ENCODE assay signal across 8 cellular contexts in genomic region chr2:207711750-207712487, GRCh38. TPM values are rescaled to one million over a fixed set of nuclear protein-coding genes. Genes with fewer than 3 reads are reported as not detected.
DNase-seq lines count a peak whose midpoint lies in the region; ATAC-seq and TF ChIP-seq lines count a peak whose summit lies in the region.

No MANE protein-coding gene starts in this region.

- H3K9me3 ChIP-seq in neutrophil, result no peaks in the 10 kb centered on the region
- no peaks in the 10 kb centered on the region for H3K9me3 ChIP-seq in thymus (ENCODE audit: control insufficient read depth)

- H3K27me3 ChIP-seq in neutrophil (no peaks in the 10 kb centered on the region), thymus (ENCODE audit: control insufficient read depth, insufficient read depth) (no peaks in the 10 kb centered on the region)

- peak; percentile 67 for DNase-seq in NCI-H82 (lab: John Stamatoyannopoulos, UW)
- DNase-seq in NCI-H82 treated with DMSO at 0.1 percent for 48 hours (lab: John Stamatoyannopoulos, UW; ENCODE audit: unreplicated experiment), result no peak
- peak; percentile 63 for DNase-seq in NCI-H526 treated with DMSO at 0.1 percent for 48 hours (lab: John Stamatoyannopoulos, UW)
- DNase-seq in activated T-helper 1 cell treated with anti-CD3 and anti-CD28 coated beads, Interleukin-2, amount 50 U/mL, for 16 hours (ENCODE audit: low read depth in 1 of 2, low spot score in 1 of 2), result peak; percentile 21 to 27
- DNase-seq in fibroblast of villous mesenchyme (ENCODE audit: low read depth), result peak; percentile 51

- ATAC-seq in HG02885 (IDR thresholded peaks at IDR 0.05; ENCODE audit: poor library complexity, unreplicated experiment), result peak; percentile 23

- under 1% methylated on average over 67 of the region's 67 CpGs for WGBS in thymus

- H3K27ac ChIP-seq in neutrophil (peak overlapping the region; percentile 89), thymus (ENCODE audit: low read depth) (peak overlapping the region; percentile 86)

- H3K36me3 ChIP-seq in neutrophil (no peaks in the 10 kb centered on the region), thymus (ENCODE audit: control insufficient read depth, insufficient read depth) (no peaks in the 10 kb centered on the region)

- no peak for TF ChIP-seq CTCF in fibroblast of villous mesenchyme (IDR thresholded peaks at IDR 0.05; ENCODE audit: insufficient read depth, low read depth, low read length)
- TF ChIP-seq CTCF in neutrophil (IDR thresholded peaks at IDR 0.05), result no peak

- H3K4me3 ChIP-seq in fibroblast of villous mesenchyme (ENCODE audit: low read depth, low read length) (peak overlapping the region; percentile 87), neutrophil (ENCODE audit: low read depth in 1 of 2, low read length in 1 of 2) (peak overlapping the region; percentile 92 to 93), thymus (ENCODE audit: low read length) (peak overlapping the region; percentile 96)

- peaks cover 22 to 34% of the 10 kb centered on the region in 2 experiments for H3K4me1 ChIP-seq in neutrophil (ENCODE audit: control insufficient read depth in 1 of 2, insufficient read depth in 1 of 2, low read depth in 1 of 2, low read length in 1 of 2)
- H3K4me1 ChIP-seq in thymus (ENCODE audit: control insufficient read depth, insufficient read depth, low read length), result peaks cover 6% of the 10 kb centered on the region

RNA-seq across cellular contexts. Expression of gene CCNYL1, which starts 0.5 kb away (rescaled TPM):
- 7.7 and 10.4 TPM in 2 replicates for total RNA-seq in fibroblast of villous mesenchyme
- polyA plus RNA-seq in thymus, result 10.5 TPM

RNA-seq across cellular contexts. Expression of gene FZD5, which starts 57.8 kb away (rescaled TPM):
- 0.64 and 0.86 TPM in 2 replicates for total RNA-seq in fibroblast of villous mesenchyme
- 2.9 TPM for polyA plus RNA-seq in thymus
